Comparison of ENCODE assay signal across 22 cellular contexts in the genomic region with DNA sequence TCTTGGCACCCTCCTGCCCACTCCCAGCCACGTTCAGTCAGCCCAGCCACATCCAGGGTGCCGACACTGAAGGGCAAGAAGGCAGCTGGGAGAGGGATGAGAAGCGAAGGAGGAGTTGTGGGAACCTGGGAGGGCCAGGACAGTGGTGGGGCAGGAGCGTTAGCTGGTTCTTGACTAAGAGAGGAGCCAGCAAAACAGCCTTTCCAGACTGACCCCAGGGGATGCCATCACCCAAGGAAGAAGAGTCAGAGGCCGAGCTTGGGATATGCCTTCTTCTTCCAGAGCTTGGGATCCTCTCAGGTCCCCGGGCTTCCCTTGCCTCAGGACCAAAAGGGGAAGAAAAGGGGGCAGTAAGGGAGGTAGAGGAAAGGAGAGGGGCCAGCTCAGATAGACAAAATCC.
"Had no signal": no experiment of that assay in that cellular context is flagged by ENCODE, and none has a peak within 500 bp of the region (broad histone marks: within the 10 kb centered on the region; RNA-seq: fewer than 3 reads in every experiment).

No MANE protein-coding gene starts in this region.

- DNase-seq: activated CD4-positive, alpha-beta T cell treated with anti-CD3 and anti-CD28 coated beads for 36 hours; activated CD8-positive, alpha-beta T cell treated with anti-CD3 and anti-CD28 coated beads, Interleukin-2, amount 10 ng/mL, durations not matched to agents 7 days and 5 days; amygdala; brain microvascular endothelial cell; cerebellar nuclear complex; dorsolateral prefrontal cortex; foreskin keratinocyte; kidney; midbrain; naive B cell; occipital lobe; sigmoid colon; stimulated activated naive CD8-positive, alpha-beta T cell treated with anti-CD3 and anti-CD28 coated beads, Interleukin-15, Interleukin-2, amounts not matched to agents 100 U/mL and 50 U/mL, for 24 hours; SW 1271; testis had no signal

- H3K9me3 Mint-ChIP-seq: activated naive CD4-positive, alpha-beta T cell treated with anti-CD3 and anti-CD28 coated beads, Interleukin-2, amount 50 U/mL, for 72 hours; activated T-helper 2 cell treated with anti-CD3 and anti-CD28 coated beads, Interferon-gamma antibody, Interleukin-2, Interleukin-4, amounts not matched to agents 10 μg/mL and 5 μg/mL and 100 μg/mL, durations not matched to agents 14 hours and 24 hours and 36 hours; naive B cell had no signal

- H3K4me1 ChIP-seq: prostate gland had no signal

- H3K36me3 Mint-ChIP-seq: activated naive CD4-positive, alpha-beta T cell treated with anti-CD3 and anti-CD28 coated beads, Interleukin-2, amount 50 U/mL, for 72 hours; naive B cell had no signal

- H3K27me3 ChIP-seq: brain microvascular endothelial cell, dorsolateral prefrontal cortex, esophagus muscularis mucosa, foreskin keratinocyte, sigmoid colon, SJSA1, testis had no signal

- H3K27me3 Mint-ChIP-seq: naive B cell had no signal

- H3K9me3 ChIP-seq: esophagus muscularis mucosa, prostate gland, sigmoid colon, SJSA1, testis had no signal

- H3K27ac ChIP-seq: brain microvascular endothelial cell, foreskin keratinocyte, hepatocyte, prostate gland, SJSA1, testis, VCaP had no signal

- H3K4me3 Mint-ChIP-seq: activated CD4-positive, alpha-beta T cell treated with anti-CD3 and anti-CD28 coated beads for 36 hours; activated CD8-positive, alpha-beta T cell treated with anti-CD3 and anti-CD28 coated beads, Interleukin-2, amount 10 ng/mL, durations not matched to agents 7 days and 5 days had no signal

- ATAC-seq: activated CD4-positive, alpha-beta T cell treated with anti-CD3 and anti-CD28 coated beads for 36 hours; activated CD8-positive, alpha-beta T cell treated with anti-CD3 and anti-CD28 coated beads, Interleukin-2, amount 10 ng/mL, durations not matched to agents 7 days and 5 days; activated naive CD4-positive, alpha-beta T cell treated with anti-CD3 and anti-CD28 coated beads, Interleukin-2, amount 50 U/mL, for 72 hours; foreskin keratinocyte; stimulated activated naive CD8-positive, alpha-beta T cell treated with anti-CD3 and anti-CD28 coated beads, Interleukin-15, Interleukin-2, amounts not matched to agents 100 U/mL and 50 U/mL, for 24 hours had no signal

- H3K4me1 Mint-ChIP-seq: activated CD4-positive, alpha-beta T cell treated with anti-CD3 and anti-CD28 coated beads for 36 hours had no signal

- H3K27ac Mint-ChIP-seq: activated CD4-positive, alpha-beta T cell treated with anti-CD3 and anti-CD28 coated beads for 36 hours; activated CD8-positive, alpha-beta T cell treated with anti-CD3 and anti-CD28 coated beads, Interleukin-2, amount 10 ng/mL, durations not matched to agents 7 days and 5 days; activated naive CD4-positive, alpha-beta T cell treated with anti-CD3 and anti-CD28 coated beads, Interleukin-2, amount 50 U/mL, for 72 hours; activated T-helper 2 cell treated with anti-CD3 and anti-CD28 coated beads, Interferon-gamma antibody, Interleukin-2, Interleukin-4, amounts not matched to agents 10 μg/mL and 5 μg/mL and 100 μg/mL, durations not matched to agents 14 hours and 24 hours and 36 hours had no signal

- H3K4me3 ChIP-seq: esophagus muscularis mucosa, hepatocyte, prostate gland, sigmoid colon, SJSA1, testis had no signal
